ENCODE assay signal across 1 cellular context in genomic region chr1:38586993-38587646, GRCh38.
TF ChIP-seq lines count a peak whose summit lies in the region.

No MANE protein-coding gene starts in this region.

TF ChIP-seq in K562, 482 proteins besides CTCF, POLR2A, EP300 and RAD21 (continued from another document and continues in another):
- no peak for TF ChIP-seq RBM17 (IDR thresholded peaks at IDR 0.05; ENCODE audit: borderline replicate concordance, low read depth, low read length)
- no peak for TF ChIP-seq SAFB2 (IDR thresholded peaks at IDR 0.05; ENCODE audit: borderline replicate concordance, low read depth, low read length, severe bottlenecking)
- no peak for TF ChIP-seq U2AF2 (optimal IDR thresholded peaks at IDR 0.05; ENCODE audit: low read depth, low read length)
- TF ChIP-seq RB1 (IDR thresholded peaks at IDR 0.05; ENCODE audit: low read depth): peak; percentile 86; the same call in 1 of the 2 replicates
- TF ChIP-seq POLR2B (IDR thresholded peaks at IDR 0.05; ENCODE audit: low read depth, partially characterized antibody): no peak
- no peak for TF ChIP-seq KLF6 (CRISPR knock-in tag; IDR thresholded peaks at IDR 0.05; ENCODE audit: borderline replicate concordance)
- TF ChIP-seq RBM15 (IDR thresholded peaks at IDR 0.05; ENCODE audit: insufficient read depth, low read length): no peak
- TF ChIP-seq ZBTB34 (CRISPR knock-in tag; IDR thresholded peaks at IDR 0.05): no peak
- TF ChIP-seq PHF21A (IDR thresholded peaks at IDR 0.05; ENCODE audit: borderline replicate concordance, low read depth): no peak
- no peak for TF ChIP-seq ZNF274 (IDR thresholded peaks at IDR 0.05; ENCODE audit: borderline replicate concordance, low read depth, low read length)
- no peak for TF ChIP-seq PRMT5 (CRISPR knock-in tag; IDR thresholded peaks at IDR 0.05)
- TF ChIP-seq HES1 (IDR thresholded peaks at IDR 0.05; ENCODE audit: low read depth): no peak
- 0 out of 2 replicates have a peak, but pooled peaks have one; percentile 14 for TF ChIP-seq L3MBTL2 (IDR thresholded peaks at IDR 0.05)
- no peak for TF ChIP-seq TAF15 (IDR thresholded peaks at IDR 0.05; ENCODE audit: low read depth, low read length)
- TF ChIP-seq NFIC (IDR thresholded peaks at IDR 0.05): no peak
- peak; percentile 56; the same call in 1 of the 2 replicates for TF ChIP-seq MTA3 (IDR thresholded peaks at IDR 0.05; ENCODE audit: borderline replicate concordance)
- TF ChIP-seq POLR2AphosphoS5 (IDR thresholded peaks at IDR 0.05; ENCODE audit: control insufficient read depth, insufficient read depth, low read depth, low read length): no peak
- TF ChIP-seq MYNN (IDR thresholded peaks at IDR 0.05): no peak
- TF ChIP-seq MYNN (CRISPR knock-in tag; IDR thresholded peaks at IDR 0.05): no peak
- no peak for TF ChIP-seq ELK1 (CRISPR knock-in tag; IDR thresholded peaks at IDR 0.05)
- no peak for TF ChIP-seq CREB3L1 (IDR thresholded peaks at IDR 0.05; ENCODE audit: borderline replicate concordance, low read depth)
- TF ChIP-seq PTRF (tag; IDR thresholded peaks at IDR 0.05): no peak
- no peak for TF ChIP-seq KAT2B (IDR thresholded peaks at IDR 0.05; ENCODE audit: low read depth, low read length)
- no peak for TF ChIP-seq FUS (optimal IDR thresholded peaks at IDR 0.05; ENCODE audit: low read depth, low read length)
- TF ChIP-seq CHAMP1 (IDR thresholded peaks at IDR 0.05): no peak
- TF ChIP-seq NUFIP1 (IDR thresholded peaks at IDR 0.05; ENCODE audit: partially characterized antibody): no peak
- no peak for TF ChIP-seq TAL1 (IDR thresholded peaks at IDR 0.05)
- peak in 1 of 2 experiments; percentile 48; a peak in 1 of 4 replicates for TF ChIP-seq MAZ (CRISPR knock-in tag; conservative IDR thresholded peaks at IDR 0.05 in 1 of 2, IDR thresholded peaks at IDR 0.05 in 1 of 2)
- no peak for TF ChIP-seq BRF1 (IDR thresholded peaks at IDR 0.05; ENCODE audit: borderline replicate concordance, extremely low read depth, insufficient read length)
- no peak for TF ChIP-seq E2F4 (CRISPR knock-in tag; IDR thresholded peaks at IDR 0.05; ENCODE audit: low read depth)
- TF ChIP-seq CBX3 (IDR thresholded peaks at IDR 0.05; ENCODE audit: borderline replicate concordance in 1 of 2, low read length in 2 of 2): no peak
- no peak for TF ChIP-seq E2F5 (CRISPR knock-in tag; IDR thresholded peaks at IDR 0.05)
- TF ChIP-seq PBX2 (CRISPR knock-in tag; IDR thresholded peaks at IDR 0.05; ENCODE audit: low read depth): no peak
- no peak for TF ChIP-seq PBX2 (tag; conservative IDR thresholded peaks at IDR 0.05; ENCODE audit: low read depth)
- peak; percentile 67 for TF ChIP-seq GATA2 (CRISPR knock-in tag; IDR thresholded peaks at IDR 0.05)
- no peak for TF ChIP-seq CUX1 (CRISPR knock-in tag; IDR thresholded peaks at IDR 0.05)
- no peak for TF ChIP-seq ZC3H4 (CRISPR knock-in tag; IDR thresholded peaks at IDR 0.05; ENCODE audit: borderline replicate concordance)
- TF ChIP-seq SMARCC2 (IDR thresholded peaks at IDR 0.05; ENCODE audit: low read depth): no peak
- no peak for TF ChIP-seq SPI1 (IDR thresholded peaks at IDR 0.05; ENCODE audit: borderline replicate concordance, low read depth, low read length)
- TF ChIP-seq ESRRB (CRISPR knock-in tag; IDR thresholded peaks at IDR 0.05; ENCODE audit: borderline replicate concordance): no peak
- no peak for TF ChIP-seq GTF2F1 (IDR thresholded peaks at IDR 0.05; ENCODE audit: low read depth, low read length)
- TF ChIP-seq TCFL5 (CRISPR knock-in tag; conservative IDR thresholded peaks at IDR 0.05): no peak
- no peak for TF ChIP-seq PHF8 (IDR thresholded peaks at IDR 0.05; ENCODE audit: borderline replicate concordance, low read length)
- TF ChIP-seq NR2C1 (IDR thresholded peaks at IDR 0.05): no peak
- TF ChIP-seq NR2C1 (tag; IDR thresholded peaks at IDR 0.05): no peak
- no peak for TF ChIP-seq BDP1 (IDR thresholded peaks at IDR 0.05; ENCODE audit: insufficient read depth, insufficient read length)
- TF ChIP-seq MTA1 (IDR thresholded peaks at IDR 0.05; ENCODE audit: borderline replicate concordance): no peak
- no peak for TF ChIP-seq ETS2 (tag; IDR thresholded peaks at IDR 0.05; ENCODE audit: borderline replicate concordance, poor library complexity, severe bottlenecking)
- no peak for TF ChIP-seq ZNF830 (CRISPR knock-in tag; IDR thresholded peaks at IDR 0.05)
- TF ChIP-seq ZNF124 (CRISPR knock-in tag; IDR thresholded peaks at IDR 0.05): no peak
- TF ChIP-seq TRIM28 (IDR thresholded peaks at IDR 0.05): 0 out of 2 replicates have a peak, but pooled peaks have one; percentile 56
- peak; percentile 20; the same call in 1 of the 2 replicates for TF ChIP-seq ETV5 (CRISPR knock-in tag; IDR thresholded peaks at IDR 0.05; ENCODE audit: low read depth)
- no peak for TF ChIP-seq ZBTB7A (IDR thresholded peaks at IDR 0.05; ENCODE audit: borderline replicate concordance, control insufficient read depth, low read depth, low read length)
- TF ChIP-seq ZNF134 (CRISPR knock-in tag; conservative IDR thresholded peaks at IDR 0.05): no peak
- TF ChIP-seq CHD4 (IDR thresholded peaks at IDR 0.05; ENCODE audit: insufficient read depth, insufficient replicate concordance, low read depth, low read length, poor library complexity, severe bottlenecking): no peak
- TF ChIP-seq SREBF1 (IDR thresholded peaks at IDR 0.05; ENCODE audit: borderline replicate concordance, low read depth, low read length): no peak
